Comparison of ENCODE assay signal across 29 cellular contexts in the genomic region with DNA sequence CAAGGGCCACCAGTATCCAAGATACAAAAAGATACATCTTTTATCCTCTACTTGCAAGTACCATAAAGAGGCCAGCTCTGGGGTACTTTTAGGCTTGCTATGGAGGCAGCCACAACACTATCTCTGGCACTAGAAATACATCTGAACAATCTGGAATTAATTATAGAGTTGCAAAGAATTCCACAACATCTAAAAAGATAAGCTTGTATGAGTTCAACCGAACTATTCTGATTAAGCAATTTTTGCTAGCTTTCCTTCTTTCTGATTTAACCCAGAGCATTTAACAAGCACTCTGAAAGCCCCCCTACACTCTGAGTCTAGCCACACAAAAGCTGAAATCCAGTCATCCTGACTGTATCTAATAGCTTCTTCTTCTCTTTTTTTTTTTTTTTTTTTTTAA.
A peak's percentile ranks its signal among the peaks of the same experiment; 100 is the strongest.
DNase-seq lines count a peak whose midpoint lies in the region; ATAC-seq, FAIRE-seq and TF ChIP-seq lines count a peak whose summit lies in the region.
"Had no signal": no experiment of that assay in that cellular context is flagged by ENCODE, and none has a peak within 500 bp of the region (broad histone marks: within the 10 kb centered on the region; RNA-seq: fewer than 3 reads in every experiment).

No MANE protein-coding gene starts in this region.

- DNase-seq in AG09319 (ENCODE audit: extremely low read depth, low read depth) (peak; percentile 28), Panc1 (ENCODE audit: low read depth, low spot score) (no peak), dorsolateral prefrontal cortex (no peak), mesenchymal stem cell (no peak), H54 (ENCODE audit: insufficient read length, low spot score) (no peak)
- DNase-seq in stimulated activated CD4-positive, alpha-beta T cell treated with anti-CD3 and anti-CD28 coated beads, Interleukin-4, amount 100 ng/mL, for 4 hours, result no peak
- no peak for DNase-seq in stimulated activated naive CD8-positive, alpha-beta T cell treated with anti-CD3 and anti-CD28 coated beads, Interleukin-15, amount 100 ng/mL, for 72 hours
- DNase-seq: activated CD4-positive, alpha-beta T cell treated with anti-CD3 and anti-CD28 coated beads for 48 hours; activated naive CD8-positive, alpha-beta T cell treated with anti-CD3 and anti-CD28 coated beads, Interleukin-2, amount 10 ng/mL, durations not matched to agents 7 days and 5 days; body of pancreas; dermis blood vessel endothelial cell; DMS 273 treated with DMSO at 0.1 percent for 48 hours; hypothalamus; left colon; mammary epithelial cell; NCI-H1436; NCI-H2081; NCI-H2227 treated with DMSO at 0.1 percent for 48 hours; NCI-H526; SIG-M5; small intestine; stimulated activated naive CD8-positive, alpha-beta T cell treated with anti-CD3 and anti-CD28 coated beads, Interleukin-15, Interleukin-2, amounts not matched to agents 100 U/mL and 50 U/mL, for 24 hours; WERI-Rb-1 had no signal

- no TSS peak for BruUV-seq in Panc1 (replicated peaks; lab: Mats Ljungman, UMichigan)

- H3K4me1 Mint-ChIP-seq in stimulated activated naive CD8-positive, alpha-beta T cell treated with anti-CD3 and anti-CD28 coated beads, Interleukin-15, amount 100 ng/mL, for 72 hours, result no peaks in the 10 kb centered on the region
- H3K4me1 Mint-ChIP-seq: activated naive CD8-positive, alpha-beta T cell treated with anti-CD3 and anti-CD28 coated beads, Interleukin-2, amount 10 ng/mL, durations not matched to agents 7 days and 5 days had no signal

- ATAC-seq in Panc1, result no peak
- no peak for ATAC-seq in GM19023 (IDR thresholded peaks at IDR 0.05; ENCODE audit: unreplicated experiment)
- ATAC-seq in stimulated activated naive CD8-positive, alpha-beta T cell treated with anti-CD3 and anti-CD28 coated beads, Interleukin-15, amount 100 ng/mL, for 72 hours, result no peak
- ATAC-seq: A549; body of pancreas; esophagus mucosa; left colon; stimulated activated naive CD8-positive, alpha-beta T cell treated with anti-CD3 and anti-CD28 coated beads, Interleukin-15, Interleukin-2, amounts not matched to agents 100 U/mL and 50 U/mL, for 24 hours had no signal

- H3K23ac ChIP-seq in mesenchymal stem cell (ENCODE audit: low read length in 2 of 2), result no peak overlapping the region

- CTCF ChIA-PET in Panc1 (lab: Charles Lee), result interaction anchor here (0.7 kb wide), 1 partner anchor 96 kb away, joined by 3 read pairs; no protein-coding TSS in a partner anchor

- no peaks in the 10 kb centered on the region for H3K36me3 ChIP-seq in Panc1 (ENCODE audit: control insufficient read depth, insufficient read depth, low read length)
- no peaks in the 10 kb centered on the region for H3K36me3 ChIP-seq in mesenchymal stem cell (ENCODE audit: control insufficient read depth in 1 of 2, insufficient read depth in 2 of 2, low read depth in 1 of 2, low read length in 2 of 2)
- H3K36me3 ChIP-seq: WERI-Rb-1 had no signal

- H3K4me3 ChIP-seq in Panc1 (ENCODE audit: low read depth in 2 of 2, low read length in 2 of 2), result no peak overlapping the region
- no peak overlapping the region for H3K4me3 ChIP-seq in dorsolateral prefrontal cortex
- H3K4me3 ChIP-seq in mesenchymal stem cell (ENCODE audit: insufficient read depth in 1 of 2, low read depth in 1 of 2, low read length in 2 of 2), result no peak overlapping the region
- H3K4me3 ChIP-seq: A549, body of pancreas had no signal

- H3K27ac ChIP-seq in Panc1 (ENCODE audit: low read length) (peak overlapping the region; percentile 5; the same call in 1 of the 2 replicates), dorsolateral prefrontal cortex (peak overlapping the region in 56 of 59 donors; percentile 13 to 98 (median 92)), mesenchymal stem cell (ENCODE audit: low read length, poor library complexity, severe bottlenecking) (no peak overlapping the region)
- H3K27ac ChIP-seq: A549, body of pancreas, parathyroid adenoma, WERI-Rb-1 had no signal

- in situ Hi-C loops in Panc1 (cut with HindIII; ENCODE audit: low pct_unique_long_range_greater_than_20kb, low sequenced_read_pairs), result no loop called here

- H2AFZ ChIP-seq in mesenchymal stem cell (ENCODE audit: low read depth, low read length), result no peak overlapping the region
- H2AFZ ChIP-seq: parathyroid adenoma had no signal

- H3K9ac ChIP-seq in mesenchymal stem cell (ENCODE audit: low read length), result peak overlapping the region; percentile 31
- H3K9ac ChIP-seq: parathyroid adenoma had no signal

- H2AK5ac ChIP-seq in mesenchymal stem cell (ENCODE audit: low read length, severe bottlenecking), result no peak overlapping the region

- no peaks in the 10 kb centered on the region for H3K9me3 Mint-ChIP-seq in stimulated activated naive CD8-positive, alpha-beta T cell treated with anti-CD3 and anti-CD28 coated beads, Interleukin-15, amount 100 ng/mL, for 72 hours
- H3K9me3 Mint-ChIP-seq: activated naive CD8-positive, alpha-beta T cell treated with anti-CD3 and anti-CD28 coated beads, Interleukin-2, amount 10 ng/mL, durations not matched to agents 7 days and 5 days; neural crest cell had no signal

- H3K4me2 ChIP-seq in mesenchymal stem cell (ENCODE audit: low read length, poor library complexity, severe bottlenecking), result no peak overlapping the region
- H3K4me2 ChIP-seq: A549 had no signal

- TF ChIP-seq CTCF in AG09319 (IDR thresholded peaks at IDR 0.05; ENCODE audit: low read depth, low read length), result no peak
- no peak for TF ChIP-seq CTCF in Panc1 (IDR thresholded peaks at IDR 0.05)
- TF ChIP-seq CTCF in dorsolateral prefrontal cortex (IDR thresholded peaks at IDR 0.05 in 54 of 56, conservative IDR thresholded peaks at IDR 0.05 in 2 of 56; ENCODE audit: low read depth in 1 of 56, partially characterized antibody in 56 of 56), result no peak

- H3K9me3 ChIP-seq in Panc1 (ENCODE audit: control insufficient read depth, insufficient read depth, low read depth, low read length) (no peaks in the 10 kb centered on the region), mesenchymal stem cell (ENCODE audit: control insufficient read depth, low read length) (no peaks in the 10 kb centered on the region)
- H3K9me3 ChIP-seq: A549, body of pancreas had no signal

- no peak overlapping the region for H3K18ac ChIP-seq in mesenchymal stem cell (ENCODE audit: low read depth in 1 of 2, low read length in 2 of 2)

- no peak overlapping the region for H3K4me3 Mint-ChIP-seq in stimulated activated naive CD8-positive, alpha-beta T cell treated with anti-CD3 and anti-CD28 coated beads, Interleukin-15, amount 100 ng/mL, for 72 hours
- H3K4me3 Mint-ChIP-seq: activated naive CD8-positive, alpha-beta T cell treated with anti-CD3 and anti-CD28 coated beads, Interleukin-2, amount 10 ng/mL, durations not matched to agents 7 days and 5 days; neural crest cell had no signal

- no peak overlapping the region for H2BK5ac ChIP-seq in mesenchymal stem cell (ENCODE audit: low read depth, low read length, poor library complexity, severe bottlenecking)

- no peak overlapping the region for H2BK120ac ChIP-seq in mesenchymal stem cell (ENCODE audit: low read depth, low read length)

- H3K27me3 ChIP-seq in Panc1 (ENCODE audit: control insufficient read depth, insufficient read depth, low read length) (no peaks in the 10 kb centered on the region), dorsolateral prefrontal cortex (no peaks in the 10 kb centered on the region), mesenchymal stem cell (ENCODE audit: control insufficient read depth in 1 of 2, insufficient read depth in 1 of 2, low read length in 2 of 2) (no peaks in the 10 kb centered on the region)
- H3K27me3 ChIP-seq: body of pancreas had no signal

- peaks cover 18% of the 10 kb centered on the region for H3K79me1 ChIP-seq in mesenchymal stem cell (replicated peaks; ENCODE audit: low read length, poor library complexity, severe bottlenecking)

- 96% methylated on average over 1 of the region's 1 CpG for WGBS in mesenchymal stem cell

- H3K4me1 ChIP-seq in Panc1 (ENCODE audit: control insufficient read depth, insufficient read depth, low read length), result peaks cover 43% of the 10 kb centered on the region
- H3K4me1 ChIP-seq in mesenchymal stem cell (ENCODE audit: control insufficient read depth, insufficient read depth, low read depth, low read length), result no peaks in the 10 kb centered on the region
- H3K4me1 ChIP-seq: parathyroid adenoma had no signal

- no peak for FAIRE-seq in H54 (lab: Jason Lieb, UNC)
- FAIRE-seq: A549, small intestine, urothelium cell line had no signal

- H3K14ac ChIP-seq in mesenchymal stem cell (ENCODE audit: low read length in 2 of 2), result no peak overlapping the region

- no peak overlapping the region for H2BK15ac ChIP-seq in mesenchymal stem cell (ENCODE audit: low read depth, poor library complexity, severe bottlenecking)

- POLR2A ChIA-PET in Panc1 (lab: Charles Lee), result no interaction called here

- no peak overlapping the region for H4K8ac ChIP-seq in mesenchymal stem cell (ENCODE audit: low read length)

- intact Hi-C loops in Panc1 (cut with micrococcal nuclease; ENCODE audit: unreplicated experiment), result no loop called here
- intact Hi-C loops in dorsolateral prefrontal cortex (cut with DNase I), result loop anchor here in 1 of 2 donors (10.0 kb wide), 1 partner anchor 95 kb away; a partner anchor contains a TSS

- no peak overlapping the region for H4K91ac ChIP-seq in mesenchymal stem cell (ENCODE audit: low read length)

- no peak for TF ChIP-seq POLR2A in H54 (IDR thresholded peaks at IDR 0.05; ENCODE audit: low read depth, low read length)

- peaks cover 13% of the 10 kb centered on the region for H3K27me3 Mint-ChIP-seq in stimulated activated naive CD8-positive, alpha-beta T cell treated with anti-CD3 and anti-CD28 coated beads, Interleukin-15, amount 100 ng/mL, for 72 hours

- H3K27ac Mint-ChIP-seq in stimulated activated naive CD8-positive, alpha-beta T cell treated with anti-CD3 and anti-CD28 coated beads, Interleukin-15, amount 100 ng/mL, for 72 hours, result no peak overlapping the region
- H3K27ac Mint-ChIP-seq: activated naive CD8-positive, alpha-beta T cell treated with anti-CD3 and anti-CD28 coated beads, Interleukin-2, amount 10 ng/mL, durations not matched to agents 7 days and 5 days had no signal

- H3K4ac ChIP-seq in mesenchymal stem cell (ENCODE audit: low read depth in 1 of 2, low read length in 2 of 2), result no peak overlapping the region

- no peak overlapping the region for H2BK12ac ChIP-seq in mesenchymal stem cell (ENCODE audit: low read length in 2 of 2)
